In genomic region chr11:86459002-86459385, GRCh38 we compare ENCODE assay signal across 21 cellular contexts.
DNase-seq lines count a peak whose midpoint lies in the region; ATAC-seq, FAIRE-seq and TF ChIP-seq lines count a peak whose summit lies in the region.
"Had no signal": no experiment of that assay in that cellular context is flagged by ENCODE, and none has a peak within 500 bp of the region (broad histone marks: within the 10 kb centered on the region; RNA-seq: fewer than 3 reads in every experiment).

No MANE protein-coding gene starts in this region.

- H3K4me1 Mint-ChIP-seq in nephron = peaks cover 46% of the 10 kb centered on the region

- H3K27ac Mint-ChIP-seq in nephron = peak overlapping the region in 2 of 3 experiments; percentile 58 to 60
- H3K27ac Mint-ChIP-seq: activated CD8-positive, alpha-beta memory T cell treated with anti-CD3 and anti-CD28 coated beads, Interleukin-2, amount 10 ng/mL, durations not matched to agents 7 days and 5 days; neural progenitor cell; T-helper 1 cell treated with Interleukin-12 subunit alpha and Interleukin-12 subunit beta and Interleukin-4 antibody, amounts not matched to agents 30 μg/mL and 1 μg/mL, for 36 hours had no signal

- CTCF ChIA-PET in A549 (lab: Yijun Ruan, JAX) = interaction anchor here (0.6 to 5.1 kb wide), 5 partner anchors 24 to 410 kb away, joined by 3 to 60 read pairs (median 27); no protein-coding TSS in a partner anchor

- no peak for FAIRE-seq in A549 (lab: Jason Lieb, UNC)
- FAIRE-seq: islet of Langerhans, RCC 7860 had no signal

- no peak for TF ChIP-seq RAD21 in A549 (conservative IDR thresholded peaks at IDR 0.05 in 1 of 2, IDR thresholded peaks at IDR 0.05 in 1 of 2)

- no peaks in the 10 kb centered on the region for H3K27me3 Mint-ChIP-seq in nephron (ENCODE audit: low read depth)

- H3K4me3 Mint-ChIP-seq in nephron = no peak overlapping the region
- H3K4me3 Mint-ChIP-seq: activated CD8-positive, alpha-beta memory T cell treated with anti-CD3 and anti-CD28 coated beads, Interleukin-2, amount 10 ng/mL, durations not matched to agents 7 days and 5 days; neural progenitor cell; T-helper 1 cell treated with Interleukin-12 subunit alpha and Interleukin-12 subunit beta and Interleukin-4 antibody, amounts not matched to agents 30 μg/mL and 1 μg/mL, for 36 hours had no signal

- WGBS in A549 (ENCODE audit: missing lambda C conversion rate) = 94% methylated on average over 1 of the region's 1 CpG

- no peaks in the 10 kb centered on the region for H3K9me3 Mint-ChIP-seq in nephron
- H3K9me3 Mint-ChIP-seq: neural progenitor cell; T-helper 1 cell treated with Interleukin-12 subunit alpha and Interleukin-12 subunit beta and Interleukin-4 antibody, amounts not matched to agents 30 μg/mL and 1 μg/mL, for 36 hours had no signal

- H3K9me3 ChIP-seq in A549 = no peaks in the 10 kb centered on the region
- H3K9me3 ChIP-seq: HAP-1, right lobe of liver, upper lobe of left lung had no signal

- H3K4me1 ChIP-seq in A549 = peaks cover 43% of the 10 kb centered on the region
- H3K4me1 ChIP-seq: right lobe of liver had no signal

- ATAC-seq in A549 (no peak), GM21360 (IDR thresholded peaks at IDR 0.05; ENCODE audit: unreplicated experiment) (no peak)
- ATAC-seq: activated CD4-positive, CD25-positive, alpha-beta regulatory T cell treated with anti-CD3 and anti-CD28 coated beads, Interleukin-2, amount 50 U/mL, for 24 hours; activated CD8-positive, alpha-beta memory T cell treated with anti-CD3 and anti-CD28 coated beads, Interleukin-2, amount 10 ng/mL, durations not matched to agents 7 days and 5 days had no signal

- POLR2A ChIA-PET in A549 (lab: Yijun Ruan, JAX) = no interaction called here

- H3K4me3 ChIP-seq in A549 = no peak overlapping the region
- H3K4me3 ChIP-seq: HAP-1, neural progenitor cell, right lobe of liver, upper lobe of left lung had no signal

- peak overlapping the region; percentile 46; the same call in 1 of the 3 replicates for H3K4me2 ChIP-seq in A549
- H3K4me2 ChIP-seq: neural progenitor cell had no signal

- H3K36me3 Mint-ChIP-seq in nephron (ENCODE audit: low read depth) = no peaks in the 10 kb centered on the region
- H3K36me3 Mint-ChIP-seq: activated CD8-positive, alpha-beta memory T cell treated with anti-CD3 and anti-CD28 coated beads, Interleukin-2, amount 10 ng/mL, durations not matched to agents 7 days and 5 days; neural progenitor cell had no signal

- no peak for TF ChIP-seq EP300 in A549 (IDR thresholded peaks at IDR 0.05)

- TF ChIP-seq POLR2A in A549 (IDR thresholded peaks at IDR 0.05; ENCODE audit: low read length) = no peak
- no peak for TF ChIP-seq POLR2A in erythroblast (IDR thresholded peaks at IDR 0.05; ENCODE audit: low read length)

- TF ChIP-seq CTCF in A549 (IDR thresholded peaks at IDR 0.05) (no peak), nephron (IDR thresholded peaks at IDR 0.05; ENCODE audit: unreplicated experiment in 3 of 3) (no peak), GM20000 (IDR thresholded peaks at IDR 0.05; ENCODE audit: extremely low read depth, missing control alignments) (no peak)

- no peak for DNase-seq in A549 (ENCODE audit: low read depth in 1 of 2, low spot score in 1 of 2)
- peak; percentile 33 for DNase-seq in LHCN-M2 (ENCODE audit: low read depth)
- peak; percentile 58 for DNase-seq in dermis blood vessel endothelial cell
- no peak for DNase-seq in GM20000 (ENCODE audit: low spot score)
- no peak for DNase-seq in NCI-H446 treated with DMSO at 0.1 percent for 48 hours (lab: John Stamatoyannopoulos, UW)
- no peak for DNase-seq in erythroblast (lab: John Stamatoyannopoulos, UW)
- DNase-seq: activated CD8-positive, alpha-beta memory T cell treated with anti-CD3 and anti-CD28 coated beads, Interleukin-2, amount 10 ng/mL, durations not matched to agents 7 days and 5 days; GDM1; NCI-H2081 treated with DMSO at 0.1 percent for 48 hours; NCI-H526 treated with DMSO at 0.1 percent for 48 hours; right lobe of liver; stimulated activated CD4-positive, alpha-beta T cell treated with anti-CD3 and anti-CD28 coated beads, Interleukin-2, amount 100 ng/mL, for 48 hours; upper lobe of left lung had no signal

- H3K27ac ChIP-seq in A549 = peak overlapping the region; percentile 68 to 85
- H3K27ac ChIP-seq: neural progenitor cell, right lobe of liver had no signal

TF ChIP-seq in A549, 52 proteins besides CTCF, POLR2A, EP300 and RAD21:
- no peak for TF ChIP-seq HOXB13 (CRISPR knock-in tag; IDR thresholded peaks at IDR 0.05; ENCODE audit: low read depth)
- no peak for TF ChIP-seq CBX2 (IDR thresholded peaks at IDR 0.05; ENCODE audit: borderline replicate concordance, low read depth)
- no peak for TF ChIP-seq RNF2 (IDR thresholded peaks at IDR 0.05; ENCODE audit: borderline replicate concordance, low read depth)
- no peak for TF ChIP-seq ELK1 (IDR thresholded peaks at IDR 0.05; ENCODE audit: low read depth, low read length)
- TF ChIP-seq EHMT2 (IDR thresholded peaks at IDR 0.05; ENCODE audit: low read depth) = no peak
- TF ChIP-seq, protein P1, sequence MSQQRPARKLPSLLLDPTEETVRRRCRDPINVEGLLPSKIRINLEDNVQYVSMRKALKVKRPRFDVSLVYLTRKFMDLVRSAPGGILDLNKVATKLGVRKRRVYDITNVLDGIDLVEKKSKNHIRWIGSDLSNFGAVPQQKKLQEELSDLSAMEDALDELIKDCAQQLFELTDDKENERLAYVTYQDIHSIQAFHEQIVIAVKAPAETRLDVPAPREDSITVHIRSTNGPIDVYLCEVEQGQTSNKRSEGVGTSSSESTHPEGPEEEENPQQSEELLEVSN (IDR thresholded peaks at IDR 0.05; ENCODE audit: borderline replicate concordance, low read depth) = no peak
- TF ChIP-seq JUN (IDR thresholded peaks at IDR 0.05) = no peak
- TF ChIP-seq PHF8 (IDR thresholded peaks at IDR 0.05; ENCODE audit: borderline replicate concordance, low read depth) = no peak
- no peak for TF ChIP-seq FOSL2 (IDR thresholded peaks at IDR 0.05)
- no peak for TF ChIP-seq FOSL2 (CRISPR knock-in tag; IDR thresholded peaks at IDR 0.05)
- TF ChIP-seq MAX (IDR thresholded peaks at IDR 0.05) = no peak

Comparison
In these comparisons a context has a peak if more than half of its experiments do, and no peak if none do; other contexts are left out.
1. DNase-seq: peak in LHCN-M2 (single experiment) and dermis blood vessel endothelial cell (single experiment); none in A549 (0 of 2), GM20000 (single experiment), NCI-H446 treated with DMSO at 0.1 percent for 48 hours (single experiment) and erythroblast (0 of 2).